In the genomic region with DNA sequence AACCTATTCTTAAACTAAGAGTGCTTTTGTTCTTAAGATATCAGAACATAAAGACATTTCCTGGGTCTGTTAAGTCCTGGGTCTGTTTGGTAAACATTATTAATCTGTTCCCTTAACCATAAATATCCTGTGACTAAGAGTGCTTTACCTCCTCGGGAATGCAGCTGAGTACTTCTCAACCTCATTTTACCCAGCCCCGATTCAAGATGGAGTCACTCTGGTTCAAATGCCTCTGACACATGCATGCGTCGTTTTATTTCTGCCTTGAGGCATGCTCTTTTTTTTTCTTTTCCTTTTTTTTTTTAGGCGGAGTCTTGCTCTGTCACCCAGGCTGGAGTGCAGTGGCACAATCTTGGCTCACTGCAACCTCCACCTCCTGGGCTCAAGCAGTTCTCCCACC, we compare ENCODE assay signal across 1 cellular context.
TF ChIP-seq lines count a peak whose summit lies in the region.

No MANE protein-coding gene starts in this region.

TF ChIP-seq in IMR-90, 13 proteins besides CTCF, POLR2A, EP300 and RAD21:
- TF ChIP-seq NFE2L2 (IDR thresholded peaks at IDR 0.05; ENCODE audit: low read depth, low read length), result no peak
- no peak for TF ChIP-seq BHLHE40 (IDR thresholded peaks at IDR 0.05; ENCODE audit: low read depth, low read length)
- no peak for TF ChIP-seq CHD1 (IDR thresholded peaks at IDR 0.05; ENCODE audit: low read depth, low read length)
- TF ChIP-seq CEBPB (IDR thresholded peaks at IDR 0.05; ENCODE audit: low read depth, low read length), result no peak
- TF ChIP-seq MAZ (IDR thresholded peaks at IDR 0.05; ENCODE audit: borderline replicate concordance, low read depth, low read length), result no peak
- TF ChIP-seq MXI1 (IDR thresholded peaks at IDR 0.05; ENCODE audit: borderline replicate concordance, low read depth, low read length), result no peak
- TF ChIP-seq SMC3 (IDR thresholded peaks at IDR 0.05; ENCODE audit: low read depth, low read length), result no peak
TF ChIP-seq in IMR-90: peak in this region for 0.
